ENCODE assay signal across 7 cellular contexts in genomic region chr5:35618297-35618636, GRCh38. TPM values are rescaled to one million over a fixed set of nuclear protein-coding genes. Genes with fewer than 3 reads are reported as not detected.
DNase-seq lines count a peak whose midpoint lies in the region; ATAC-seq, FAIRE-seq and TF ChIP-seq lines count a peak whose summit lies in the region.

No MANE protein-coding gene starts in this region.

- peak overlapping the region; percentile 79 to 93 for H3K4me3 ChIP-seq in kidney (ENCODE audit: low read length in 2 of 2)

- peak overlapping the region; percentile 89 for H3K4me3 Mint-ChIP-seq in activated naive CD8-positive, alpha-beta T cell treated with anti-CD3 and anti-CD28 coated beads, Interleukin-2, amount 50 U/mL, for 24 hours
- H3K4me3 Mint-ChIP-seq in stimulated activated naive CD8-positive, alpha-beta T cell treated with anti-CD3 and anti-CD28 coated beads, Interleukin-15, amount 100 ng/mL, for 72 hours, result peak overlapping the region; percentile 90 to 96

- peaks cover 5 to 6% of the 10 kb centered on the region in 2 donors for H3K4me1 ChIP-seq in kidney (ENCODE audit: control insufficient read depth in 1 of 2, insufficient read depth in 1 of 2, low read depth in 1 of 2, low read length in 2 of 2)

- H3K9ac ChIP-seq in kidney (ENCODE audit: low read length in 2 of 2), result peak overlapping the region; percentile 71 to 74

- ATAC-seq in HG03520 (IDR thresholded peaks at IDR 0.05; ENCODE audit: unreplicated experiment) (peak; percentile 5), GM19023 (IDR thresholded peaks at IDR 0.05; ENCODE audit: unreplicated experiment) (no peak)
- no peak for ATAC-seq in activated naive CD8-positive, alpha-beta T cell treated with anti-CD3 and anti-CD28 coated beads, Interleukin-2, amount 50 U/mL, for 24 hours
- no peak for ATAC-seq in stimulated activated naive CD8-positive, alpha-beta T cell treated with anti-CD3 and anti-CD28 coated beads, Interleukin-15, amount 100 ng/mL, for 72 hours

- no peaks in the 10 kb centered on the region for H3K27me3 Mint-ChIP-seq in activated naive CD8-positive, alpha-beta T cell treated with anti-CD3 and anti-CD28 coated beads, Interleukin-2, amount 50 U/mL, for 24 hours
- H3K27me3 Mint-ChIP-seq in stimulated activated naive CD8-positive, alpha-beta T cell treated with anti-CD3 and anti-CD28 coated beads, Interleukin-15, amount 100 ng/mL, for 72 hours, result no peaks in the 10 kb centered on the region

- peaks cover 6% of the 10 kb centered on the region for H3K36me3 Mint-ChIP-seq in activated naive CD8-positive, alpha-beta T cell treated with anti-CD3 and anti-CD28 coated beads, Interleukin-2, amount 50 U/mL, for 24 hours (ENCODE audit: low read depth)

- H3K9me3 Mint-ChIP-seq in activated naive CD8-positive, alpha-beta T cell treated with anti-CD3 and anti-CD28 coated beads, Interleukin-2, amount 50 U/mL, for 24 hours, result peaks cover 15% of the 10 kb centered on the region
- H3K9me3 Mint-ChIP-seq in stimulated activated naive CD8-positive, alpha-beta T cell treated with anti-CD3 and anti-CD28 coated beads, Interleukin-15, amount 100 ng/mL, for 72 hours, result peaks cover 25% of the 10 kb centered on the region in 2 donors

- TF ChIP-seq CTCF in kidney (IDR thresholded peaks at IDR 0.05; ENCODE audit: borderline replicate concordance, extremely low read depth, insufficient read depth), result no peak

- DNase-seq in activated naive CD8-positive, alpha-beta T cell treated with anti-CD3 and anti-CD28 coated beads, Interleukin-2, amount 50 U/mL, for 24 hours, result no peak
- no peak for DNase-seq in kidney
- no peak for DNase-seq in stimulated activated naive CD8-positive, alpha-beta T cell treated with anti-CD3 and anti-CD28 coated beads, Interleukin-15, amount 100 ng/mL, for 72 hours
- DNase-seq in DMS153 (lab: John Stamatoyannopoulos, UW), result no peak
- no peak for DNase-seq in activated effector memory CD4-positive, alpha-beta T cell treated with Interleukin-2 at 50 U/mL for 16 hours

- peak overlapping the region; percentile 72 for H3K27ac Mint-ChIP-seq in activated naive CD8-positive, alpha-beta T cell treated with anti-CD3 and anti-CD28 coated beads, Interleukin-2, amount 50 U/mL, for 24 hours
- H3K27ac Mint-ChIP-seq in stimulated activated naive CD8-positive, alpha-beta T cell treated with anti-CD3 and anti-CD28 coated beads, Interleukin-15, amount 100 ng/mL, for 72 hours, result peak overlapping the region; percentile 91 to 98

- intact Hi-C loops in kidney (cut with DNase I), result no loop called here

- FAIRE-seq in kidney (lab: Jason Lieb, UNC), result no peak

- no peaks in the 10 kb centered on the region for H3K9me3 ChIP-seq in kidney (ENCODE audit: control insufficient read depth in 1 of 2, low read length in 2 of 2)

- peaks cover 31% of the 10 kb centered on the region for H3K4me1 Mint-ChIP-seq in activated naive CD8-positive, alpha-beta T cell treated with anti-CD3 and anti-CD28 coated beads, Interleukin-2, amount 50 U/mL, for 24 hours
- H3K4me1 Mint-ChIP-seq in stimulated activated naive CD8-positive, alpha-beta T cell treated with anti-CD3 and anti-CD28 coated beads, Interleukin-15, amount 100 ng/mL, for 72 hours, result peaks cover 44% of the 10 kb centered on the region

- no peaks in the 10 kb centered on the region for H3K36me3 ChIP-seq in kidney (ENCODE audit: control insufficient read depth in 1 of 2, insufficient read depth in 2 of 2, low read length in 2 of 2)

- peak overlapping the region; percentile 65 to 66 for H3K27ac ChIP-seq in kidney (ENCODE audit: low read depth in 2 of 2, low read length in 2 of 2)

RNA-seq across cellular contexts. Expression of gene SPEF2, which starts 0.6 kb away (rescaled TPM):
- total RNA-seq in kidney, result 19.1 TPM
- polyA plus RNA-seq in kidney (ENCODE audit: insufficient read depth, low read depth, low replicate concordance), result 7.1 TPM
